ENCODE assay signal across 1 cellular context in genomic region chr4:1178300-1179088, GRCh38.
A peak's percentile ranks its signal among the peaks of the same experiment; 100 is the strongest.
TF ChIP-seq lines count a peak whose summit lies in the region.

No MANE protein-coding gene starts in this region.

TF ChIP-seq in IMR-90, 13 proteins besides CTCF, POLR2A, EP300 and RAD21:
- 0 out of 2 replicates have a peak, but pooled peaks have one; percentile 3 for TF ChIP-seq NFE2L2 (IDR thresholded peaks at IDR 0.05; ENCODE audit: low read depth, low read length)
- 0 out of 2 replicates have a peak, but pooled peaks have one; percentile 18 for TF ChIP-seq MAZ (IDR thresholded peaks at IDR 0.05; ENCODE audit: borderline replicate concordance, low read depth, low read length)
- no peak for TF ChIP-seq USF2 (IDR thresholded peaks at IDR 0.05; ENCODE audit: low read depth, low read length)
